ENCODE assay signal across 12 cellular contexts in the genomic region with DNA sequence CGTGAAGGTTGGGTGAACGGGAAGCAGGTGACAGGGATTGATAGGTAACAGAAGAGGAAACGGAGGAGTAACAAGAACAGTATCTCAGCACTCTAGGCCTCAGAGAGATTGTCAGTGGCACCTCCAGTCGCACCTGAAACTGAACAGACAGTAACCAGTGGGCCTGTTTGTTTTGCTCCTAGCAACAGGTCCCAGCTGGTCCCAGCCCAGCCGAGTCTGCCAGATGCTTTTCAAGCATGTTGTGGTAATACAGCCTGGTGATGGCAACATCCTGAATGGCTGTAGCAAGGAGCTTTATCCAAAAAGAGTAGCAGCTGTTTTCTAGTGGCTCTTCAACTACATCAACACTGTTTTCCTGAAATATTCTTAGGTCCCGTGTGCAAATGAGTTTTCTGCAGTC. TPM values are rescaled to one million over a fixed set of nuclear protein-coding genes. Genes with fewer than 3 reads are reported as not detected.
DNase-seq lines count a peak whose midpoint lies in the region; ATAC-seq, FAIRE-seq and TF ChIP-seq lines count a peak whose summit lies in the region.
"Had no signal": no experiment of that assay in that cellular context is flagged by ENCODE, and none has a peak within 500 bp of the region (broad histone marks: within the 10 kb centered on the region; RNA-seq: fewer than 3 reads in every experiment).

No MANE protein-coding gene starts in this region.

- no peak overlapping the region for H3K9ac ChIP-seq in H1 (replicated peaks in 1 of 4; ENCODE audit: extremely low read depth in 1 of 4, low read depth in 3 of 4, low read length in 3 of 4)

- H2BK120ac ChIP-seq in H1 (replicated peaks; ENCODE audit: low read depth, low read length) = no peak overlapping the region

- H3K9me3 Mint-ChIP-seq in activated T-cell treated with anti-CD3 and anti-CD28 coated beads, Interleukin-2, amount 50 U/mL, for 24 hours = no peaks in the 10 kb centered on the region
- H3K9me3 Mint-ChIP-seq: activated T-cell treated with anti-CD3 and anti-CD28 coated beads, Interleukin-2, amount 50 U/mL, for 72 hours had no signal

- TF ChIP-seq POLR2A in H1 (IDR thresholded peaks at IDR 0.05; ENCODE audit: control extremely low read depth in 1 of 2, low read depth in 2 of 2, low read length in 2 of 2) = no peak

- no peak overlapping the region for H3K4ac ChIP-seq in H1 (replicated peaks; ENCODE audit: insufficient read length, low read depth, low read length)

- H4K5ac ChIP-seq in H1 (ENCODE audit: insufficient read length, low read depth, low read length) = no peak overlapping the region

- DNase-seq in Ammon's horn (ENCODE audit: low spot score) = peak; percentile 28
- peak; percentile 12 for DNase-seq in NCI-H2107 (lab: John Stamatoyannopoulos, UW)
- no peak for DNase-seq in H1 (ENCODE audit: low read depth in 1 of 2, low spot score in 2 of 2)
- peak; percentile 23 to 56 for DNase-seq in left colon
- DNase-seq in ACHN = no peak
- DNase-seq in amniotic stem cell (lab: John Stamatoyannopoulos, UW) = no peak
- DNase-seq in GM19240 (ENCODE audit: insufficient read length, low spot score) = no peak
- DNase-seq in activated T-cell treated with anti-CD3 and anti-CD28 coated beads, Interleukin-2, amount 50 U/mL, for 24 hours = no peak
- DNase-seq: activated T-cell treated with anti-CD3 and anti-CD28 coated beads, Interleukin-2, amount 50 U/mL, for 72 hours; AML-193; central memory CD4-positive, alpha-beta T cell; MM.1S had no signal

- in situ Hi-C loops in ACHN (cut with HindIII; ENCODE audit: low pct_ligation_motif_present, low pct_unique_long_range_greater_than_20kb, low sequenced_read_pairs) = no loop called here

- H3K36me3 ChIP-seq in H1 (ENCODE audit: control insufficient read depth in 2 of 4, insufficient read depth in 4 of 4, low read length in 3 of 4) = no peaks in the 10 kb centered on the region

- H3K23ac ChIP-seq in H1 (ENCODE audit: insufficient read length) = no peak overlapping the region

- CTCF ChIA-PET in H1 (lab: Charles Lee; ENCODE audit: partially characterized antibody) = no interaction called here

- no peak overlapping the region for H4K8ac ChIP-seq in H1 (ENCODE audit: extremely low read depth, insufficient read depth, low read length)

- H3K4me2 ChIP-seq in H1 (ENCODE audit: insufficient read depth in 1 of 2, low read depth in 2 of 2, low read length in 2 of 2) = no peak overlapping the region

- H3K36me3 Mint-ChIP-seq in activated T-cell treated with anti-CD3 and anti-CD28 coated beads, Interleukin-2, amount 50 U/mL, for 24 hours (ENCODE audit: low read depth) = no peaks in the 10 kb centered on the region

- H4K91ac ChIP-seq in H1 (replicated peaks; ENCODE audit: insufficient read length, low read length) = no peak overlapping the region

- H3K4me3 ChIP-seq in H1 (ENCODE audit: extremely low read depth in 1 of 4, insufficient read depth in 2 of 4, low read depth in 3 of 4, low read length in 4 of 4) = no peak overlapping the region

- H2AK5ac ChIP-seq in H1 (ENCODE audit: low read depth, low read length) = no peak overlapping the region

- no peak overlapping the region for H2BK20ac ChIP-seq in H1 (ENCODE audit: low read length)

- H3K27me3 ChIP-seq in H1 (replicated peaks in 1 of 4; ENCODE audit: control insufficient read depth in 3 of 4, extremely low read depth in 1 of 4, insufficient read depth in 3 of 4, low read length in 3 of 4) = peaks cover 0 to 14% (median 3%) of the 10 kb centered on the region in 4 experiments; a peak in 4 of 7 replicates

- WGBS in H1 (ENCODE audit: extremely low coverage in 1 of 2, insufficient coverage in 1 of 2, insufficient read length in 1 of 2, insufficient replicate concordance in 2 of 2, low coverage in 1 of 2, low lambda C conversion rate in 2 of 2, missing lambda C conversion rate in 1 of 2), 2 experiments = 76% methylated on average over 6 of the region's 6 CpGs; no CpG with 5 or more reads in 1 of the 2 experiments

- no peak overlapping the region for H2BK15ac ChIP-seq in H1 (ENCODE audit: low read length)

- POLR2A ChIA-PET in H1 (lab: Charles Lee; ENCODE audit: partially characterized antibody) = no interaction called here

- intact Hi-C loops in left colon (cut with DNase I, micrococcal nuclease) = no loop called here

- no peaks in the 10 kb centered on the region; the same call in 1 of the 2 replicates for H3K79me1 ChIP-seq in H1 (ENCODE audit: low read depth, low read length)

- peak; percentile 42 for FAIRE-seq in H1 (lab: Jason Lieb, UNC)

- peak; percentile 15 for ATAC-seq in left colon
- ATAC-seq: activated T-cell treated with anti-CD3 and anti-CD28 coated beads, Interleukin-2, amount 50 U/mL, for 72 hours had no signal

- no peak overlapping the region for H3K27ac Mint-ChIP-seq in activated T-cell treated with anti-CD3 and anti-CD28 coated beads, Interleukin-2, amount 50 U/mL, for 24 hours
- H3K27ac Mint-ChIP-seq: activated T-cell treated with anti-CD3 and anti-CD28 coated beads, Interleukin-2, amount 50 U/mL, for 72 hours had no signal

- H4K20me1 ChIP-seq in H1 (replicated peaks in 1 of 2; ENCODE audit: control insufficient read depth in 1 of 2, insufficient read depth in 2 of 2, low read length in 2 of 2) = no peaks in the 10 kb centered on the region

- H3K9me3 ChIP-seq in H1 (ENCODE audit: insufficient read depth in 2 of 2, low read depth in 1 of 2, low read length in 1 of 2) = no peaks in the 10 kb centered on the region

- no peak overlapping the region; the same call in 1 of the 2 replicates for H2BK5ac ChIP-seq in H1 (ENCODE audit: low read depth, low read length)

- no peak overlapping the region for H3K56ac ChIP-seq in H1 (replicated peaks; ENCODE audit: insufficient read length, low read depth, low read length)

- TF ChIP-seq EP300 in H1 (IDR thresholded peaks at IDR 0.05; ENCODE audit: borderline replicate concordance in 1 of 2, low read depth in 2 of 2, low read length in 2 of 2) = no peak

- H3K4me1 ChIP-seq in H1 (replicated peaks in 1 of 4; ENCODE audit: control insufficient read depth in 3 of 4, insufficient read depth in 4 of 4, low read length in 3 of 4) = peaks cover 0 to 4% (median under 1%) of the 10 kb centered on the region in 4 experiments; a peak in 3 of 7 replicates

- H3K23me2 ChIP-seq in H1 (ENCODE audit: low read depth, low read length) = peaks cover 5% of the 10 kb centered on the region

- H3K79me2 ChIP-seq in H1 (ENCODE audit: control insufficient read depth in 1 of 2, insufficient read depth in 2 of 2, low read length in 2 of 2) = no peaks in the 10 kb centered on the region

- H2BK12ac ChIP-seq in H1 (ENCODE audit: low read depth, low read length) = no peak overlapping the region

- peaks cover 5% of the 10 kb centered on the region for H3K4me1 Mint-ChIP-seq in activated T-cell treated with anti-CD3 and anti-CD28 coated beads, Interleukin-2, amount 50 U/mL, for 24 hours (ENCODE audit: low read depth)

- H3K27me3 Mint-ChIP-seq in activated T-cell treated with anti-CD3 and anti-CD28 coated beads, Interleukin-2, amount 50 U/mL, for 24 hours = peaks cover 26% of the 10 kb centered on the region

- TF ChIP-seq RAD21 in H1 (IDR thresholded peaks at IDR 0.05 in 1 of 2, conservative IDR thresholded peaks at IDR 0.05 in 1 of 2; ENCODE audit: low read depth in 2 of 2, low read length in 2 of 2) = no peak

- H3K18ac ChIP-seq in H1 (ENCODE audit: extremely low read depth, low read length) = no peak overlapping the region

- TF ChIP-seq CTCF in H1 (IDR thresholded peaks at IDR 0.05; ENCODE audit: control extremely low read depth in 1 of 3, insufficient read depth in 1 of 3, low read depth in 1 of 3, low read length in 3 of 3) = no peak

- H3K14ac ChIP-seq in H1 (ENCODE audit: insufficient read length) = no peak overlapping the region

- H3K27ac ChIP-seq in H1 (ENCODE audit: low read depth, low read length) = no peak overlapping the region

- H3K4me3 Mint-ChIP-seq in activated T-cell treated with anti-CD3 and anti-CD28 coated beads, Interleukin-2, amount 50 U/mL, for 24 hours = no peak overlapping the region
- H3K4me3 Mint-ChIP-seq: activated T-cell treated with anti-CD3 and anti-CD28 coated beads, Interleukin-2, amount 50 U/mL, for 72 hours had no signal

- no peak overlapping the region for H2AFZ ChIP-seq in H1 (ENCODE audit: low read length)

TF ChIP-seq in H1, 55 proteins besides CTCF, POLR2A, EP300 and RAD21:
- TF ChIP-seq, protein P1, sequence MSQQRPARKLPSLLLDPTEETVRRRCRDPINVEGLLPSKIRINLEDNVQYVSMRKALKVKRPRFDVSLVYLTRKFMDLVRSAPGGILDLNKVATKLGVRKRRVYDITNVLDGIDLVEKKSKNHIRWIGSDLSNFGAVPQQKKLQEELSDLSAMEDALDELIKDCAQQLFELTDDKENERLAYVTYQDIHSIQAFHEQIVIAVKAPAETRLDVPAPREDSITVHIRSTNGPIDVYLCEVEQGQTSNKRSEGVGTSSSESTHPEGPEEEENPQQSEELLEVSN (IDR thresholded peaks at IDR 0.05) = no peak
- TF ChIP-seq SIX5 (IDR thresholded peaks at IDR 0.05; ENCODE audit: low read depth, low read length) (no peak), EGR1 (IDR thresholded peaks at IDR 0.05; ENCODE audit: borderline replicate concordance, low read depth, low read length) (no peak), SRF (IDR thresholded peaks at IDR 0.05; ENCODE audit: low read depth, low read length) (no peak)

RNA-seq across cellular contexts. Expression of a gene that starts 4.7 kb away (rescaled TPM):
- total RNA-seq in H1 (2021; fragmentation: NEBNext Ultra II Directional; extraction: Animal tissue kit (Norgen Biotek cat#: 25700)) = 2.4 and 3.2 TPM in 2 replicates
- polyA plus RNA-seq in H1 (2011; rRNA removed) = 1.9 and 2.4 TPM in 2 replicates
- polyA plus RNA-seq in H1 (2011; cell fraction: cytosol; rRNA removed) = 2.2 TPM
- 10.5 TPM for polyA plus RNA-seq in H1 (2011; cell fraction: nucleus; rRNA removed)
- 1.8 to 3.2 TPM (median 2.7 TPM) in 4 replicates for polyA plus RNA-seq in H1 (2012, experiment 1 of 2)
- 0.14 TPM for polyA plus RNA-seq in H1 (2012, experiment 2 of 2)
- polyA plus RNA-seq in H1 (2013, experiment 1 of 2) = 2.0 TPM
- polyA plus RNA-seq in H1 (2013, experiment 2 of 2) = 1.7 TPM
- 8.9 and 10.2 TPM in 2 replicates for polyA minus RNA-seq in H1 (2011; rRNA and poly(A)+ RNA removed)
- polyA minus RNA-seq in H1 (2011; cell fraction: cytosol; rRNA and poly(A)+ RNA removed) = 4.8 TPM
- 12.8 TPM for polyA minus RNA-seq in H1 (2011; cell fraction: nucleus; rRNA and poly(A)+ RNA removed)
- total RNA-seq in left colon = 10 to 100 TPM; 13.3 to 17.9 TPM
- total RNA-seq: activated T-cell treated with anti-CD3 and anti-CD28 coated beads, Interleukin-2, amount 50 U/mL, for 72 hours had no signal

Comparison
In these comparisons a context has a peak if more than half of its experiments do, and no peak if none do; other contexts are left out.
1. DNase-seq: peak in Ammon's horn (single experiment), NCI-H2107 (single experiment) and left colon (2 of 2); none in H1 (0 of 2), ACHN (single experiment), amniotic stem cell (single experiment), GM19240 (single experiment) and activated T-cell treated with anti-CD3 and anti-CD28 coated beads, Interleukin-2, amount 50 U/mL, for 24 hours (single experiment).